In the genomic region with DNA sequence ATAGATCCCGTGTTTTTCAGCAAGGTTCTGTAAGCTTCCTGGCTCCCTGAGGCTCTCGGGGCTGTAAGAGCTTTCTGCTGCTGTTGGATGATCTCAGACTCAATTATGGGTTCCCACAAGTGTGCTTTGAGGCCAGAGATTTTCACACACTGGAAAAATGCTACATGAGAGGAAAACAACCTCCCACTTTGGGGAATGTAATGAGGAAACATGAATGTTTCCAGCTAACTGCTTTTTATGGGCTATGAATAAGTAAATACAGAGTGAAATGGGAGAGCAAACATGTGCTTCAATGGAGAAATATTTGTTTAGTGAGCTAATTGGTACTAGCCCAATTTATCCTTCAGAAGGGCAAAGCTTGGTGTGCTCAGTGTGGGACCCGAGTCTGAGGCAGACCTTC, we compare ENCODE assay signal across 11 cellular contexts.
DNase-seq lines count a peak whose midpoint lies in the region; FAIRE-seq and TF ChIP-seq lines count a peak whose summit lies in the region.
"Had no signal": no experiment of that assay in that cellular context is flagged by ENCODE, and none has a peak within 500 bp of the region (broad histone marks: within the 10 kb centered on the region; RNA-seq: fewer than 3 reads in every experiment).

No MANE protein-coding gene starts in this region.

- no peak for FAIRE-seq in HTR-8/SVneo (lab: Jason Lieb, UNC)

- H3K9ac ChIP-seq in mesenchymal stem cell (ENCODE audit: low read length), result no peak overlapping the region
- no peak overlapping the region for H3K9ac ChIP-seq in trophoblast cell (ENCODE audit: low read length)

- H2BK5ac ChIP-seq in mesenchymal stem cell (ENCODE audit: low read depth, low read length, poor library complexity, severe bottlenecking) (no peak overlapping the region), trophoblast cell (ENCODE audit: low read depth, low read length, poor library complexity) (no peak overlapping the region)

- H4K8ac ChIP-seq in mesenchymal stem cell (ENCODE audit: low read length) (no peak overlapping the region), trophoblast cell (ENCODE audit: low read depth, low read length) (no peak overlapping the region)

- CTCF ChIA-PET in BJ (lab: Yijun Ruan, JAX), result no interaction called here

- H3K27me3 ChIP-seq in BJ (ENCODE audit: control insufficient read depth, insufficient read depth, low read length) (no peaks in the 10 kb centered on the region), mesenchymal stem cell (ENCODE audit: control insufficient read depth in 1 of 2, insufficient read depth in 1 of 2, low read length in 2 of 2) (no peaks in the 10 kb centered on the region), trophoblast cell (ENCODE audit: insufficient read depth, low read length) (no peaks in the 10 kb centered on the region)

- no peaks in the 10 kb centered on the region for H3K9me3 ChIP-seq in mesenchymal stem cell (ENCODE audit: control insufficient read depth, low read length)
- no peaks in the 10 kb centered on the region for H3K9me3 ChIP-seq in trophoblast cell (ENCODE audit: insufficient read depth, low read depth, low read length)

- no peak overlapping the region for H2AFZ ChIP-seq in mesenchymal stem cell (ENCODE audit: low read depth, low read length)
- no peak overlapping the region for H2AFZ ChIP-seq in trophoblast cell (ENCODE audit: insufficient read depth, low read length, poor library complexity)

- POLR2A ChIA-PET in BJ (lab: Charles Lee), result interaction anchor here (0.6 kb wide), 1 partner anchor 151 kb away, joined by 3 read pairs; no protein-coding TSS in a partner anchor

- 70% methylated on average over 3 of the region's 3 CpGs for WGBS in mesenchymal stem cell
- no CpG with 5 or more reads among the region's 3 CpGs for whole genome bisulfite sequencing in trophoblast cell (ENCODE audit: extremely low coverage, insufficient coverage, insufficient read length)

- H2BK12ac ChIP-seq in mesenchymal stem cell (ENCODE audit: low read length in 2 of 2), result no peak overlapping the region
- no peak overlapping the region for H2BK12ac ChIP-seq in trophoblast cell (ENCODE audit: low read length)

- no peaks in the 10 kb centered on the region for H3K79me2 ChIP-seq in trophoblast cell (ENCODE audit: control insufficient read depth, insufficient read depth, low read length, poor library complexity)

- no peak overlapping the region for H4K12ac ChIP-seq in trophoblast cell (ENCODE audit: low read depth, low read length)

- H3K18ac ChIP-seq in mesenchymal stem cell (ENCODE audit: low read depth in 1 of 2, low read length in 2 of 2) (peak overlapping the region in 1 of 2 experiments; percentile 8), trophoblast cell (ENCODE audit: low read length) (no peak overlapping the region)

- H3K4me1 ChIP-seq in mesenchymal stem cell (ENCODE audit: control insufficient read depth, insufficient read depth, low read depth, low read length) (no peaks in the 10 kb centered on the region), trophoblast cell (ENCODE audit: control insufficient read depth in 1 of 2, insufficient read depth in 2 of 2, low read length in 2 of 2) (no peaks in the 10 kb centered on the region)
- H3K4me1 ChIP-seq: psoas muscle had no signal

- DNase-seq in BJ (ENCODE audit: low read depth) (peak; percentile 95), NCI-H1417 treated with DMSO at 0.1 percent for 48 hours (lab: John Stamatoyannopoulos, UW) (peak; percentile 56), amniotic epithelial cell (ENCODE audit: low read depth) (peak; percentile 53), mesenchymal stem cell (peak; percentile 73), medulla oblongata (ENCODE audit: extremely low spot score) (no peak), trophoblast cell (no peak), HTR-8/SVneo (ENCODE audit: insufficient read length, low spot score) (no peak)
- no peak for DNase-seq in stimulated activated CD4-positive, alpha-beta T cell treated with anti-CD3 and anti-CD28 coated beads, Interleukin-15, amount 100 ng/mL, for 24 hours
- DNase-seq: activated T-cell treated with anti-CD3 and anti-CD28 coated beads, Interleukin-2, amount 50 U/mL, for 1 hour; CD8-positive, alpha-beta T cell; psoas muscle had no signal

- no peak overlapping the region for H3K4me2 ChIP-seq in mesenchymal stem cell (ENCODE audit: low read length, poor library complexity, severe bottlenecking)
- H3K4me2 ChIP-seq in trophoblast cell (ENCODE audit: low read length), result no peak overlapping the region

- peak overlapping the region; percentile 83 for H3K27ac ChIP-seq in mesenchymal stem cell (ENCODE audit: low read length, poor library complexity, severe bottlenecking)
- H3K27ac ChIP-seq in trophoblast cell (ENCODE audit: low read depth, low read length), result no peak overlapping the region
- H3K27ac ChIP-seq: psoas muscle had no signal

- H3K23ac ChIP-seq in mesenchymal stem cell (ENCODE audit: low read length in 2 of 2), result no peak overlapping the region
- no peak overlapping the region for H3K23ac ChIP-seq in trophoblast cell (ENCODE audit: low read length)

- no peaks in the 10 kb centered on the region for H3K36me3 ChIP-seq in BJ (ENCODE audit: control insufficient read depth, insufficient read depth, low read length)
- H3K36me3 ChIP-seq in mesenchymal stem cell (ENCODE audit: control insufficient read depth in 1 of 2, insufficient read depth in 2 of 2, low read depth in 1 of 2, low read length in 2 of 2), result no peaks in the 10 kb centered on the region
- no peaks in the 10 kb centered on the region for H3K36me3 ChIP-seq in trophoblast cell (ENCODE audit: control insufficient read depth in 1 of 2, insufficient read depth in 2 of 2, low read length in 2 of 2)

- H3K4me3 ChIP-seq in BJ (ENCODE audit: low read depth, low read length), result no peak overlapping the region
- H3K4me3 ChIP-seq in mesenchymal stem cell (ENCODE audit: insufficient read depth in 1 of 2, low read depth in 1 of 2, low read length in 2 of 2), result no peak overlapping the region
- H3K4me3 ChIP-seq in trophoblast cell (ENCODE audit: low read depth, low read length), result no peak overlapping the region
- H3K4me3 ChIP-seq: psoas muscle had no signal

- H2BK120ac ChIP-seq in mesenchymal stem cell (ENCODE audit: low read depth, low read length) (no peak overlapping the region), trophoblast cell (ENCODE audit: insufficient read depth, low read length, poor library complexity) (no peak overlapping the region)

- no peak overlapping the region for H3K14ac ChIP-seq in mesenchymal stem cell (ENCODE audit: low read length in 2 of 2)
- no peak overlapping the region for H3K14ac ChIP-seq in trophoblast cell (ENCODE audit: low read length)

- H2AK5ac ChIP-seq in mesenchymal stem cell (ENCODE audit: low read length, severe bottlenecking), result no peak overlapping the region
- no peak overlapping the region for H2AK5ac ChIP-seq in trophoblast cell (ENCODE audit: low read length)

- no peak overlapping the region for H4K91ac ChIP-seq in mesenchymal stem cell (ENCODE audit: low read length)
- H4K91ac ChIP-seq in trophoblast cell (ENCODE audit: low read depth, low read length), result no peak overlapping the region

- TF ChIP-seq CTCF in BJ (IDR thresholded peaks at IDR 0.05; ENCODE audit: insufficient read depth, low read depth, low read length), result no peak

- H3K79me1 ChIP-seq in mesenchymal stem cell (replicated peaks; ENCODE audit: low read length, poor library complexity, severe bottlenecking) (no peaks in the 10 kb centered on the region), trophoblast cell (ENCODE audit: low read length) (no peaks in the 10 kb centered on the region)

- H3K4ac ChIP-seq in mesenchymal stem cell (ENCODE audit: low read depth in 1 of 2, low read length in 2 of 2) (no peak overlapping the region), trophoblast cell (ENCODE audit: low read depth, low read length) (no peak overlapping the region)

- no peak overlapping the region for H2BK15ac ChIP-seq in mesenchymal stem cell (ENCODE audit: low read depth, poor library complexity, severe bottlenecking)

Comparison
In these comparisons a context has a peak if more than half of its experiments do, and no peak if none do; other contexts are left out.
1. DNase-seq: peak in BJ (single experiment), NCI-H1417 treated with DMSO at 0.1 percent for 48 hours (single experiment), amniotic epithelial cell (single experiment) and mesenchymal stem cell (single experiment); none in medulla oblongata (single experiment), stimulated activated CD4-positive, alpha-beta T cell treated with anti-CD3 and anti-CD28 coated beads, Interleukin-15, amount 100 ng/mL, for 24 hours (single experiment), trophoblast cell (0 of 2) and HTR-8/SVneo (single experiment).